In genomic region chr6:164570791-164571190, GRCh38 we compare ENCODE assay signal across 18 cellular contexts.
DNase-seq lines count a peak whose midpoint lies in the region; ATAC-seq and TF ChIP-seq lines count a peak whose summit lies in the region.
"Had no signal": no experiment of that assay in that cellular context is flagged by ENCODE, and none has a peak within 500 bp of the region (broad histone marks: within the 10 kb centered on the region; RNA-seq: fewer than 3 reads in every experiment).

No MANE protein-coding gene starts in this region.

- H3K9me3 ChIP-seq in CD4-positive, alpha-beta T cell (ENCODE audit: control insufficient read depth, low read length): no peaks in the 10 kb centered on the region
- H3K9me3 ChIP-seq: A549, Caco-2 had no signal

- H3K4me3 Mint-ChIP-seq in CD4-positive, alpha-beta T cell: no peak overlapping the region
- H3K4me3 Mint-ChIP-seq: B cell; CD4-positive, alpha-beta memory T cell; CD8-positive, alpha-beta memory T cell had no signal

- DNase-seq in COLO829 (ENCODE audit: low spot score) (peak; percentile 9), SK-MEL-5 (ENCODE audit: low read depth, low spot score) (peak; percentile 64), foreskin melanocyte (peak; percentile 93)
- no peak for DNase-seq in CD4-positive, alpha-beta T cell
- DNase-seq: AML-193; Caco-2; Calu3; CD4-positive, alpha-beta memory T cell; CD8-positive, alpha-beta memory T cell; DMS79 treated with DMSO at 0.1 percent for 48 hours; GF-D8 had no signal

- H3K27ac ChIP-seq in CD4-positive, alpha-beta T cell (ENCODE audit: low read depth, low read length): no peak overlapping the region
- H3K27ac ChIP-seq: 22Rv1; A549; BLaER1 treated with 17β-estradiol and CSF1 and Interleukin-3, amounts not matched to agents 10 nM and 100 nM; C4-2B had no signal

- H3K27me3 Mint-ChIP-seq in CD4-positive, alpha-beta T cell: no peaks in the 10 kb centered on the region
- H3K27me3 Mint-ChIP-seq: B cell; CD4-positive, alpha-beta memory T cell; CD8-positive, alpha-beta memory T cell had no signal

- H3K36me3 Mint-ChIP-seq in CD4-positive, alpha-beta T cell (ENCODE audit: low read depth): no peaks in the 10 kb centered on the region
- H3K36me3 Mint-ChIP-seq: CD4-positive, alpha-beta memory T cell; CD8-positive, alpha-beta memory T cell had no signal

- intact Hi-C loops in CD4-positive, alpha-beta T cell (cut with DNase I, micrococcal nuclease): no loop called here

- peaks cover 17% of the 10 kb centered on the region for H3K9me3 Mint-ChIP-seq in CD4-positive, alpha-beta T cell

- no peak for TF ChIP-seq CTCF in CD4-positive, alpha-beta T cell (IDR thresholded peaks at IDR 0.05)

- no peak for ATAC-seq in HG03457 (IDR thresholded peaks at IDR 0.05; ENCODE audit: unreplicated experiment)
- no peak for ATAC-seq in CD4-positive, alpha-beta T cell (ENCODE audit: poor library complexity)
- ATAC-seq in HG02759 (IDR thresholded peaks at IDR 0.05; ENCODE audit: unreplicated experiment): no peak
- ATAC-seq: A549 had no signal

- POLR2A ChIA-PET in CD4-positive, alpha-beta T cell (lab: Charles Lee): no interaction called here

- H3K4me1 Mint-ChIP-seq in CD4-positive, alpha-beta T cell (ENCODE audit: low read depth): no peaks in the 10 kb centered on the region
- H3K4me1 Mint-ChIP-seq: B cell; CD4-positive, alpha-beta memory T cell; CD8-positive, alpha-beta memory T cell had no signal

- CTCF ChIA-PET in CD4-positive, alpha-beta T cell (lab: Charles Lee): no interaction called here

- H3K27ac Mint-ChIP-seq in CD4-positive, alpha-beta T cell: no peak overlapping the region
- H3K27ac Mint-ChIP-seq: B cell; CD4-positive, alpha-beta memory T cell; CD8-positive, alpha-beta memory T cell had no signal

- in situ Hi-C loops in SK-MEL-5 (cut with HindIII; ENCODE audit: low pct_unique_long_range_greater_than_20kb, low sequenced_read_pairs): no loop called here

- no peaks in the 10 kb centered on the region for H3K27me3 ChIP-seq in CD4-positive, alpha-beta T cell (ENCODE audit: control insufficient read depth, insufficient read depth, low read length)
- H3K27me3 ChIP-seq: BLaER1 treated with 17β-estradiol and CSF1 and Interleukin-3, amounts not matched to agents 10 nM and 100 nM had no signal

Comparison
In these comparisons a context has a peak if more than half of its experiments do, and no peak if none do; other contexts are left out.
1. DNase-seq: peak in COLO829 (single experiment), SK-MEL-5 (single experiment) and foreskin melanocyte (single experiment); none in CD4-positive, alpha-beta T cell (0 of 10).